In genomic region chr1:151346769-151347522, GRCh38 we compare ENCODE assay signal across 8 cellular contexts. TPM values are rescaled to one million over a fixed set of nuclear protein-coding genes. Genes with fewer than 3 reads are reported as not detected.
DNase-seq lines count a peak whose midpoint lies in the region; ATAC-seq, FAIRE-seq and TF ChIP-seq lines count a peak whose summit lies in the region.

Gene RFX5, minus strand, starts transcription at chr1:151347252. Its CDS starts 932 bp downstream, at chr1:151346320.

- TF ChIP-seq CTCF in esophagus muscularis mucosa (IDR thresholded peaks at IDR 0.05) = no peak

- peaks cover 6 to 14% of the 10 kb centered on the region in 2 donors for H3K36me3 Mint-ChIP-seq in activated T-cell treated with anti-CD3 and anti-CD28 coated beads, Interleukin-2, amount 50 U/mL, for 72 hours (ENCODE audit: insufficient read depth in 2 of 2)

- FAIRE-seq in RCC 7860 (lab: Jason Lieb, UNC) = peak; percentile 95

- peaks cover 13% of the 10 kb centered on the region for H3K9me3 ChIP-seq in KOPT-K1 (ENCODE audit: insufficient read depth, low read length, poor library complexity, severe bottlenecking)
- no peaks in the 10 kb centered on the region for H3K9me3 ChIP-seq in esophagus muscularis mucosa
- H3K9me3 ChIP-seq in muscle layer of duodenum (ENCODE audit: control insufficient read depth in 1 of 2, low read length in 2 of 2) = no peaks in the 10 kb centered on the region

- peak; percentile 14 for TF ChIP-seq POLR2A in esophagus muscularis mucosa (IDR thresholded peaks at IDR 0.05; ENCODE audit: low read depth)

- intact Hi-C loops in esophagus muscularis mucosa (cut with DNase I) = loop anchor here (2.0 kb wide), 1 partner anchor 52 kb away; the partner anchor contains the start of gene PSMB4

- peak within 1 kb of the TSS; percentile 98 for H3K27ac Mint-ChIP-seq in activated T-cell treated with anti-CD3 and anti-CD28 coated beads, Interleukin-2, amount 50 U/mL, for 72 hours

- H3K4me3 ChIP-seq in esophagus muscularis mucosa (peak within 1 kb of the TSS; percentile 63 to 83 (median 74)), muscle layer of duodenum (ENCODE audit: low read depth in 1 of 2, low read length in 2 of 2) (peak within 1 kb of the TSS; percentile 78 to 94)

- H3K27ac ChIP-seq in KOPT-K1 (ENCODE audit: low read depth, low read length, poor library complexity, severe bottlenecking) = peak within 1 kb of the TSS; percentile 90
- H3K27ac ChIP-seq in esophagus muscularis mucosa (replicated peaks in 1 of 4) = peak within 1 kb of the TSS; percentile 90 to 95 (median 92)
- peak within 1 kb of the TSS; percentile 97 for H3K27ac ChIP-seq in muscle layer of duodenum (ENCODE audit: low read length)

- peak; percentile 95 for ATAC-seq in GM21786 (IDR thresholded peaks at IDR 0.05; ENCODE audit: unreplicated experiment)
- ATAC-seq in activated T-cell treated with anti-CD3 and anti-CD28 coated beads, Interleukin-2, amount 50 U/mL, for 72 hours (replicated peaks in 1 of 2) = peak; percentile 97 to 98

- under 1% methylated on average over 38 of the region's 38 CpGs for WGBS in esophagus muscularis mucosa

- H3K27me3 ChIP-seq in esophagus muscularis mucosa (no peaks in the 10 kb centered on the region), muscle layer of duodenum (ENCODE audit: low read depth, low read length) (no peaks in the 10 kb centered on the region)

- peaks cover 0 to 2% of the 10 kb centered on the region in 2 donors for H3K9me3 Mint-ChIP-seq in activated T-cell treated with anti-CD3 and anti-CD28 coated beads, Interleukin-2, amount 50 U/mL, for 72 hours

- H3K36me3 ChIP-seq in KOPT-K1 (ENCODE audit: insufficient read depth, low read length) (peaks cover 36% of the 10 kb centered on the region), esophagus muscularis mucosa (peaks cover 19 to 33% (median 29%) of the 10 kb centered on the region in 4 donors), muscle layer of duodenum (ENCODE audit: control insufficient read depth in 1 of 2, insufficient read depth in 2 of 2, low read length in 2 of 2) (peaks cover 22 to 31% of the 10 kb centered on the region in 2 donors)

- H3K4me1 ChIP-seq in esophagus muscularis mucosa (peaks cover 8 to 26% (median 20%) of the 10 kb centered on the region in 4 donors), muscle layer of duodenum (ENCODE audit: control insufficient read depth in 1 of 2, insufficient read depth in 2 of 2, low read length in 2 of 2) (peaks cover 8 to 10% of the 10 kb centered on the region in 2 donors)

- H3K4me1 Mint-ChIP-seq in activated T-cell treated with anti-CD3 and anti-CD28 coated beads, Interleukin-2, amount 50 U/mL, for 72 hours (ENCODE audit: low read depth) = peaks cover 36% of the 10 kb centered on the region

- peak; percentile 94 for DNase-seq in DMS79 (lab: John Stamatoyannopoulos, UW)
- peak; percentile 96 for DNase-seq in RCC 7860 (ENCODE audit: low spot score)
- peak; percentile 92 to 96 for DNase-seq in activated T-cell treated with anti-CD3 and anti-CD28 coated beads, Interleukin-2, amount 50 U/mL, for 72 hours
- peak; percentile 99 for DNase-seq in esophagus muscularis mucosa (ENCODE audit: extremely low spot score)
- DNase-seq in stimulated activated CD8-positive, alpha-beta memory T cell treated with anti-CD3 and anti-CD28 coated beads, Interleukin-7, amount 100 ng/mL, for 4 hours (ENCODE audit: low read depth in 2 of 2) = peak; percentile 90 to 92

- H3K27me3 Mint-ChIP-seq in activated T-cell treated with anti-CD3 and anti-CD28 coated beads, Interleukin-2, amount 50 U/mL, for 72 hours (ENCODE audit: low read depth) = no peaks in the 10 kb centered on the region

- H3K4me3 Mint-ChIP-seq in activated T-cell treated with anti-CD3 and anti-CD28 coated beads, Interleukin-2, amount 50 U/mL, for 72 hours = peak within 1 kb of the TSS; percentile 96 to 98

- TF ChIP-seq EP300 in esophagus muscularis mucosa (IDR thresholded peaks at IDR 0.05) = no peak

RNA-seq across cellular contexts. Expression of gene RFX5, which starts in this region (rescaled TPM):
- 10 to 100 TPM; 67.6 to 95.4 TPM for total RNA-seq in activated T-cell treated with anti-CD3 and anti-CD28 coated beads, Interleukin-2, amount 50 U/mL, for 72 hours
- total RNA-seq in esophagus muscularis mucosa = 10 to 100 TPM; 40.3 to 50.3 (median 45.0) TPM

Comparison
In these comparisons a context has a peak if more than half of its experiments do, and no peak if none do; other contexts are left out.
1. Peak in every context shown above with its lines: DNase-seq, ATAC-seq, H3K4me3 ChIP-seq and H3K27ac ChIP-seq.